In genomic region chr11:33734441-33735165, GRCh38 we compare ENCODE assay signal across 8 cellular contexts. TPM values are rescaled to one million over a fixed set of nuclear protein-coding genes. Genes with fewer than 3 reads are reported as not detected.
A peak's percentile ranks its signal among the peaks of the same experiment; 100 is the strongest.
DNase-seq lines count a peak whose midpoint lies in the region; ATAC-seq and TF ChIP-seq lines count a peak whose summit lies in the region.

No MANE protein-coding gene starts in this region.

- WGBS in stomach, 5 donors, result 12 to 19% (median 14%) methylated on average over 10 of the region's 10 CpGs

- TF ChIP-seq EP300 in stomach (IDR thresholded peaks at IDR 0.05), result no peak

- H3K4me1 ChIP-seq in ascending aorta (no peaks in the 10 kb centered on the region), stomach (peaks cover 28 to 68% (median 52%) of the 10 kb centered on the region in 4 donors), BE2C (no peaks in the 10 kb centered on the region; the same call in 1 of the 2 replicates)

- no peak for TF ChIP-seq POLR2A in stomach (IDR thresholded peaks at IDR 0.05)

- peak; percentile 48 for DNase-seq in Right ventricle myocardium superior
- DNase-seq in cardiac septum (ENCODE audit: low spot score), result no peak
- DNase-seq in ascending aorta (ENCODE audit: low spot score in 2 of 2), result no peak
- peak; percentile 67 for DNase-seq in iris pigment epithelial cell (ENCODE audit: low read depth)
- peak; percentile 55 for DNase-seq in stomach
- DNase-seq in AML-193 (lab: John Stamatoyannopoulos, UW), result no peak
- no peak for DNase-seq in GM19240 (ENCODE audit: insufficient read length, low spot score)
- DNase-seq in BE2C, result no peak

- H3K36me3 ChIP-seq in ascending aorta (peaks cover 2 to 4% of the 10 kb centered on the region in 2 donors), stomach (peaks cover 0 to 22% (median 13%) of the 10 kb centered on the region in 4 donors), BE2C (no peaks in the 10 kb centered on the region)

- H3K27ac ChIP-seq in ascending aorta, result peak overlapping the region; percentile 92 to 93
- H3K27ac ChIP-seq in stomach, result peak overlapping the region; percentile 93 to 98 (median 97)

- H3K27me3 ChIP-seq in ascending aorta, result no peaks in the 10 kb centered on the region
- H3K27me3 ChIP-seq in stomach, result no peaks in the 10 kb centered on the region
- no peaks in the 10 kb centered on the region for H3K27me3 ChIP-seq in BE2C

- no peaks in the 10 kb centered on the region for H3K9me3 ChIP-seq in ascending aorta
- H3K9me3 ChIP-seq in stomach, result no peaks in the 10 kb centered on the region
- H3K9me3 ChIP-seq in BE2C, result no peaks in the 10 kb centered on the region

- H3K4me3 ChIP-seq in ascending aorta (peak overlapping the region; percentile 89 to 95), stomach (peak overlapping the region; percentile 65 to 93 (median 80)), BE2C (ENCODE audit: low read depth, low read length) (no peak overlapping the region)

- intact Hi-C loops in Right ventricle myocardium superior (cut with DNase I) (loop anchor here (5.0 kb wide), 1 partner anchor 42 kb away; no protein-coding TSS in a partner anchor), cardiac septum (cut with DNase I) (loop anchor here (2.0 to 5.0 kb wide), 4 partner anchors 34 to 477 kb away; partner anchors contain the start of genes C11orf91 and HIPK3), ascending aorta (cut with DNase I) (loop anchor here (5.0 kb wide), 2 partner anchors 477 to 572 kb away; partner anchors contain the start of genes CSTF3 and HIPK3), stomach (cut with DNase I; ENCODE audit: low total_unique reads) (no loop called here)

- TF ChIP-seq CTCF in ascending aorta (IDR thresholded peaks at IDR 0.05), result no peak
- TF ChIP-seq CTCF in stomach (IDR thresholded peaks at IDR 0.05), result no peak
- TF ChIP-seq CTCF in BE2C (IDR thresholded peaks at IDR 0.05; ENCODE audit: low read depth, low read length), result no peak

- peak; percentile 23 for ATAC-seq in Right ventricle myocardium superior (ENCODE audit: poor library complexity)

RNA-seq across cellular contexts. Expression of gene CD59, which starts 1.6 kb away (rescaled TPM):
- total RNA-seq in Right ventricle myocardium superior (713 TPM), cardiac septum (932 TPM), ascending aorta (637 TPM), stomach (100 to 1,000 TPM in 3 of 5 donors, 10 to 100 TPM in 1, 1 to 10 TPM in 1; 6.4 to 225 (median 111) TPM)
- 100 to 1,000 TPM in 2 of 3 donors, 10 to 100 TPM in 1; 89.1 to 200 (median 166) TPM for polyA plus RNA-seq in stomach
- polyA plus RNA-seq in BE2C (2012; ENCODE audit: insufficient read depth, insufficient read length, low read depth), result 7.1 TPM

RNA-seq across cellular contexts. Expression of gene C11orf91, which starts 34.0 kb away (rescaled TPM):
- total RNA-seq in Right ventricle myocardium superior, result not detected
- 1.4 TPM for total RNA-seq in cardiac septum
- total RNA-seq in ascending aorta, result not detected
- total RNA-seq in stomach, result not detected
- not detected for polyA plus RNA-seq in stomach
- polyA plus RNA-seq in BE2C (2012; ENCODE audit: insufficient read depth, insufficient read length, low read depth), result not detected

RNA-seq across cellular contexts. Expression of gene FBXO3, which starts 39.7 kb away (rescaled TPM):
- total RNA-seq in Right ventricle myocardium superior, result 45.3 TPM
- total RNA-seq in cardiac septum, result 46.1 TPM
- 11.8 TPM for total RNA-seq in ascending aorta
- 10 to 100 TPM in 4 of 5 donors, 1 to 10 TPM in 1; 4.9 to 63.0 (median 25.9) TPM for total RNA-seq in stomach
- polyA plus RNA-seq in stomach, result 10 to 100 TPM; 14.5 to 25.7 (median 16.2) TPM
- 13.9 TPM for polyA plus RNA-seq in BE2C (2012; ENCODE audit: insufficient read depth, insufficient read length, low read depth)

Comparison
In these comparisons a context has a peak if more than half of its experiments do, and no peak if none do; other contexts are left out.
1. DNase-seq: peak in Right ventricle myocardium superior (single experiment), iris pigment epithelial cell (single experiment) and stomach (single experiment); none in cardiac septum (single experiment), ascending aorta (0 of 2), AML-193 (0 of 2), GM19240 (single experiment) and BE2C (single experiment).